7 cellular contexts compared by ENCODE assay signal in genomic region chr19:42254850-42255765, GRCh38.
A peak's percentile ranks its signal among the peaks of the same experiment; 100 is the strongest.
DNase-seq lines count a peak whose midpoint lies in the region; ATAC-seq and FAIRE-seq lines count a peak whose summit lies in the region.

TSS of gene ERF (minus strand) at chr19:42255128. CDS start at chr19:42254999, 129 bp downstream.

- DNase-seq in GM18507 (ENCODE audit: extremely low spot score, insufficient read length, low read depth), result peak; percentile 96
- DNase-seq in NCI-H2196 treated with DMSO at 0.1 percent for 48 hours (lab: John Stamatoyannopoulos, UW; ENCODE audit: unreplicated experiment), result peak; percentile 71
- DNase-seq in activated CD4-positive, CD25-positive, alpha-beta regulatory T cell treated with anti-CD3 and anti-CD28 coated beads, Interleukin-2, amount 50 U/mL, for 16 hours (ENCODE audit: low read depth, low spot score), result peak; percentile 86
- peak in 60 of 61 donors; percentile 54 to 96 (median 91) for DNase-seq in caudate nucleus (lab: John Stamatoyannopoulos, UW)
- peak; percentile 96 for DNase-seq in islet precursor cell
- DNase-seq in stimulated activated CD4-positive, alpha-beta T cell treated with anti-CD3 and anti-CD28 coated beads, Interleukin-12 subunit alpha, Interleukin-12 subunit beta, amount 100 ng/mL, for 4 hours, result peak; percentile 93

- FAIRE-seq in GM18507 (lab: Jason Lieb, UNC), result peak; percentile 93

- H3K27ac ChIP-seq in caudate nucleus (ENCODE audit: low read depth, low read length), result peak within 1 kb of the TSS; percentile 99

- ATAC-seq in HG03064 (IDR thresholded peaks at IDR 0.05; ENCODE audit: low read depth, unreplicated experiment), result peak; percentile 49

Comparison
In these comparisons a context has a peak if more than half of its experiments do, and no peak if none do; other contexts are left out.
1. Peak in every context shown above with its lines: DNase-seq, ATAC-seq and H3K27ac ChIP-seq.